Comparison of ENCODE assay signal across 1 cellular context in the genomic region with DNA sequence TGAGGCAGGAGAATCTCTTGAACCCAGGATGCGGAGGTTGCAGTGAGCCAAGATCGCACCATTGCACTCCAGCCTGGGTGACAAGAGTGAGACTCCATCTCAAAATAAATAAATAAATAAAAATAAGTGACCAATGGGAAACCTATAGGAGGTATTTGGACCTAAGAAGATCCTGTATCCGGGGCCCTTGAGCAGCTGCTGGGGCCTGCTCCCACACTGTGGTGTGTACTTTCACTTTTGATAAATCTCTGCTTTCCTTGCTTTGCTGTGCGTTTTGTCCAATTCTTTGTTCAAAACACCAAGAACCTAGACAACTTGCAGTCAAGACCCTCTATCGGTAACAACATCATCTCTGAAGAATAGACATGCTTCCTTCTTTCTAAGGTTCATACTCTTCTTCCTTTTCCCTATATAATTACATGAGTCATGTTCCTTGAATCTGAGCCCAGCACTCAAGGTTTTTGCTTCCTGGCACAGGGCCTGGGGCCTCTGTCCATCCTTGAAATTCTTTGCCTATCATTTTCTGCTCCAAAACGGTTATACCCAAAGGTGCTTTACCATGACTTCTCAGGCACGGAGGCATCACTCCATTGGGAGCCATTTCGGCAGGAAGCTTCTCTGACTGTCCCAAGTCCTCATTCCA.
TF ChIP-seq lines count a peak whose summit lies in the region.

No MANE protein-coding gene starts in this region.

TF ChIP-seq in SK-N-SH, 30 proteins besides CTCF, POLR2A, EP300 and RAD21 (continued from another document):
- TF ChIP-seq, protein P1, sequence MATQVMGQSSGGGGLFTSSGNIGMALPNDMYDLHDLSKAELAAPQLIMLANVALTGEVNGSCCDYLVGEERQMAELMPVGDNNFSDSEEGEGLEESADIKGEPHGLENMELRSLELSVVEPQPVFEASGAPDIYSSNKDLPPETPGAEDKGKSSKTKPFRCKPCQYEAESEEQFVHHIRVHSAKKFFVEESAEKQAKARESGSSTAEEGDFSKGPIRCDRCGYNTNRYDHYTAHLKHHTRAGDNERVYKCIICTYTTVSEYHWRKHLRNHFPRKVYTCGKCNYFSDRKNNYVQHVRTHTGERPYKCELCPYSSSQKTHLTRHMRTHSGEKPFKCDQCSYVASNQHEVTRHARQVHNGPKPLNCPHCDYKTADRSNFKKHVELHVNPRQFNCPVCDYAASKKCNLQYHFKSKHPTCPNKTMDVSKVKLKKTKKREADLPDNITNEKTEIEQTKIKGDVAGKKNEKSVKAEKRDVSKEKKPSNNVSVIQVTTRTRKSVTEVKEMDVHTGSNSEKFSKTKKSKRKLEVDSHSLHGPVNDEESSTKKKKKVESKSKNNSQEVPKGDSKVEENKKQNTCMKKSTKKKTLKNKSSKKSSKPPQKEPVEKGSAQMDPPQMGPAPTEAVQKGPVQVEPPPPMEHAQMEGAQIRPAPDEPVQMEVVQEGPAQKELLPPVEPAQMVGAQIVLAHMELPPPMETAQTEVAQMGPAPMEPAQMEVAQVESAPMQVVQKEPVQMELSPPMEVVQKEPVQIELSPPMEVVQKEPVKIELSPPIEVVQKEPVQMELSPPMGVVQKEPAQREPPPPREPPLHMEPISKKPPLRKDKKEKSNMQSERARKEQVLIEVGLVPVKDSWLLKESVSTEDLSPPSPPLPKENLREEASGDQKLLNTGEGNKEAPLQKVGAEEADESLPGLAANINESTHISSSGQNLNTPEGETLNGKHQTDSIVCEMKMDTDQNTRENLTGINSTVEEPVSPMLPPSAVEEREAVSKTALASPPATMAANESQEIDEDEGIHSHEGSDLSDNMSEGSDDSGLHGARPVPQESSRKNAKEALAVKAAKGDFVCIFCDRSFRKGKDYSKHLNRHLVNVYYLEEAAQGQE (IDR thresholded peaks at IDR 0.05; ENCODE audit: low read depth, low read length) = peak; percentile 76; the same call in 1 of the 2 replicates
- TF ChIP-seq, protein P2, sequence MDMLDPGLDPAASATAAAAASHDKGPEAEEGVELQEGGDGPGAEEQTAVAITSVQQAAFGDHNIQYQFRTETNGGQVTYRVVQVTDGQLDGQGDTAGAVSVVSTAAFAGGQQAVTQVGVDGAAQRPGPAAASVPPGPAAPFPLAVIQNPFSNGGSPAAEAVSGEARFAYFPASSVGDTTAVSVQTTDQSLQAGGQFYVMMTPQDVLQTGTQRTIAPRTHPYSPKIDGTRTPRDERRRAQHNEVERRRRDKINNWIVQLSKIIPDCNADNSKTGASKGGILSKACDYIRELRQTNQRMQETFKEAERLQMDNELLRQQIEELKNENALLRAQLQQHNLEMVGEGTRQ (IDR thresholded peaks at IDR 0.05; ENCODE audit: borderline replicate concordance, low read depth, low read length) = no peak
- TF ChIP-seq MEF2A (IDR thresholded peaks at IDR 0.05; ENCODE audit: borderline replicate concordance, low read depth) (no peak), MXI1 (IDR thresholded peaks at IDR 0.05; ENCODE audit: low read depth, low read length) (no peak), RXRA (IDR thresholded peaks at IDR 0.05; ENCODE audit: borderline replicate concordance, low read depth) (no peak), JUND (IDR thresholded peaks at IDR 0.05) (peak; percentile 71), GATA2 (CRISPR knock-in tag; IDR thresholded peaks at IDR 0.05) (no peak), NFIC (IDR thresholded peaks at IDR 0.05; ENCODE audit: borderline replicate concordance) (peak; percentile 92), FOXJ3 (CRISPR knock-in tag; IDR thresholded peaks at IDR 0.05) (no peak), EZH2phosphoT487 (IDR thresholded peaks at IDR 0.05; ENCODE audit: borderline replicate concordance, low read depth) (no peak), TAF1 (IDR thresholded peaks at IDR 0.05; ENCODE audit: borderline replicate concordance, low read depth, low read length) (no peak), FOSL2 (IDR thresholded peaks at IDR 0.05; ENCODE audit: borderline replicate concordance, low read depth) (peak; percentile 76), TEAD4 (IDR thresholded peaks at IDR 0.05; ENCODE audit: borderline replicate concordance, insufficient read depth) (0 out of 2 replicates have a peak, but pooled peaks have one; percentile 28), YY1 (IDR thresholded peaks at IDR 0.05; ENCODE audit: low read depth) (no peak), POLR2AphosphoS5 (IDR thresholded peaks at IDR 0.05; ENCODE audit: low read depth, low read length) (no peak), SMC3 (IDR thresholded peaks at IDR 0.05; ENCODE audit: low read depth, low read length) (no peak), CHD2 (IDR thresholded peaks at IDR 0.05; ENCODE audit: low read length, partially characterized antibody) (no peak), SIN3A (IDR thresholded peaks at IDR 0.05; ENCODE audit: borderline replicate concordance, low read depth, low read length) (no peak), RFX5 (IDR thresholded peaks at IDR 0.05; ENCODE audit: low read length) (no peak), TCF12 (IDR thresholded peaks at IDR 0.05) (peak; percentile 49; the same call in 1 of the 2 replicates), GABPA (IDR thresholded peaks at IDR 0.05; ENCODE audit: low read depth) (no peak)
- TF ChIP-seq, protein P3, sequence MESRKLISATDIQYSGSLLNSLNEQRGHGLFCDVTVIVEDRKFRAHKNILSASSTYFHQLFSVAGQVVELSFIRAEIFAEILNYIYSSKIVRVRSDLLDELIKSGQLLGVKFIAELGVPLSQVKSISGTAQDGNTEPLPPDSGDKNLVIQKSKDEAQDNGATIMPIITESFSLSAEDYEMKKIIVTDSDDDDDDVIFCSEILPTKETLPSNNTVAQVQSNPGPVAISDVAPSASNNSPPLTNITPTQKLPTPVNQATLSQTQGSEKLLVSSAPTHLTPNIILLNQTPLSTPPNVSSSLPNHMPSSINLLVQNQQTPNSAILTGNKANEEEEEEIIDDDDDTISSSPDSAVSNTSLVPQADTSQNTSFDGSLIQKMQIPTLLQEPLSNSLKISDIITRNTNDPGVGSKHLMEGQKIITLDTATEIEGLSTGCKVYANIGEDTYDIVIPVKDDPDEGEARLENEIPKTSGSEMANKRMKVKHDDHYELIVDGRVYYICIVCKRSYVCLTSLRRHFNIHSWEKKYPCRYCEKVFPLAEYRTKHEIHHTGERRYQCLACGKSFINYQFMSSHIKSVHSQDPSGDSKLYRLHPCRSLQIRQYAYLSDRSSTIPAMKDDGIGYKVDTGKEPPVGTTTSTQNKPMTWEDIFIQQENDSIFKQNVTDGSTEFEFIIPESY (IDR thresholded peaks at IDR 0.05; ENCODE audit: borderline replicate concordance, low read depth) = no peak
- TF ChIP-seq, protein P4, sequence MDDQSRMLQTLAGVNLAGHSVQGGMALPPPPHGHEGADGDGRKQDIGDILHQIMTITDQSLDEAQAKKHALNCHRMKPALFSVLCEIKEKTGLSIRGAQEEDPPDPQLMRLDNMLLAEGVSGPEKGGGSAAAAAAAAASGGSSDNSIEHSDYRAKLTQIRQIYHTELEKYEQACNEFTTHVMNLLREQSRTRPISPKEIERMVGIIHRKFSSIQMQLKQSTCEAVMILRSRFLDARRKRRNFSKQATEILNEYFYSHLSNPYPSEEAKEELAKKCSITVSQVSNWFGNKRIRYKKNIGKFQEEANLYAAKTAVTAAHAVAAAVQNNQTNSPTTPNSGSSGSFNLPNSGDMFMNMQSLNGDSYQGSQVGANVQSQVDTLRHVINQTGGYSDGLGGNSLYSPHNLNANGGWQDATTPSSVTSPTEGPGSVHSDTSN (IDR thresholded peaks at IDR 0.05) = peak; percentile 47
- TF ChIP-seq, protein P5, sequence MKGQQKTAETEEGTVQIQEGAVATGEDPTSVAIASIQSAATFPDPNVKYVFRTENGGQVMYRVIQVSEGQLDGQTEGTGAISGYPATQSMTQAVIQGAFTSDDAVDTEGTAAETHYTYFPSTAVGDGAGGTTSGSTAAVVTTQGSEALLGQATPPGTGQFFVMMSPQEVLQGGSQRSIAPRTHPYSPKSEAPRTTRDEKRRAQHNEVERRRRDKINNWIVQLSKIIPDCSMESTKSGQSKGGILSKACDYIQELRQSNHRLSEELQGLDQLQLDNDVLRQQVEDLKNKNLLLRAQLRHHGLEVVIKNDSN (IDR thresholded peaks at IDR 0.05; ENCODE audit: borderline replicate concordance, low read depth) = no peak
